Comparison of ENCODE assay signal across 8 cellular contexts in genomic region chr4:83454626-83455025, GRCh38. TPM values are rescaled to one million over a fixed set of nuclear protein-coding genes. Genes with fewer than 3 reads are reported as not detected.
DNase-seq lines count a peak whose midpoint lies in the region; ATAC-seq and TF ChIP-seq lines count a peak whose summit lies in the region.

No MANE protein-coding gene starts in this region.

- H3K27ac ChIP-seq in heart left ventricle = peak overlapping the region in 11 of 12 donors; percentile 91 to 99 (median 97)
- peak overlapping the region; percentile 9 for H3K27ac ChIP-seq in layer of hippocampus (ENCODE audit: low read depth, low read length)
- peak overlapping the region; percentile 89 to 99 for H3K27ac ChIP-seq in thoracic aorta

- no peaks in the 10 kb centered on the region for H3K9me3 ChIP-seq in heart left ventricle
- H3K9me3 ChIP-seq in thoracic aorta = no peaks in the 10 kb centered on the region

- intact Hi-C loops in heart left ventricle (cut with DNase I) (loop anchor here in 2 of 10 donors (1.0 to 10.0 kb wide), 3 partner anchors 31 to 420 kb away; partner anchors contain the start of genes ABRAXAS1 (in 1 of the 2), COPS4 (in 1 of the 2) and COQ2 (in 1 of the 2)), cardiac septum (cut with DNase I) (loop anchor here (2.0 to 10.0 kb wide), 3 partner anchors 30 to 550 kb away; partner anchors contain the start of genes ABRAXAS1, COQ2 and THAP9), head of caudate nucleus (cut with DNase I) (loop anchor here (10.0 kb wide), 1 partner anchor 170 kb away; the partner anchor contains the start of gene COQ2)

- ATAC-seq in heart left ventricle = no peak
- ATAC-seq in thoracic aorta (ENCODE audit: insufficient number of reproducible peaks, low FRiP score, low read depth) = no peak
- no peak for ATAC-seq in HG02623 (IDR thresholded peaks at IDR 0.05; ENCODE audit: unreplicated experiment)

- TF ChIP-seq POLR2A in heart left ventricle (IDR thresholded peaks at IDR 0.05) = no peak

- H3K4me3 ChIP-seq in heart left ventricle = peak overlapping the region; percentile 48 to 92 (median 81)
- peak overlapping the region; percentile 77 for H3K4me3 ChIP-seq in thoracic aorta

- DNase-seq in heart left ventricle (no peak), cardiac septum (ENCODE audit: low spot score) (no peak), astrocyte of the hippocampus (ENCODE audit: low read depth, low spot score) (peak; percentile 20), thoracic aorta (ENCODE audit: low spot score) (no peak), head of caudate nucleus (no peak), NCI-H2029 (lab: John Stamatoyannopoulos, UW) (no peak)

- peaks cover 0 to 29% (median 21%) of the 10 kb centered on the region in 12 donors for H3K4me1 ChIP-seq in heart left ventricle
- H3K4me1 ChIP-seq in thoracic aorta (ENCODE audit: control insufficient read depth in 1 of 2, low read depth in 2 of 2) = peaks cover 11 to 35% of the 10 kb centered on the region in 2 donors

- H3K27me3 ChIP-seq in heart left ventricle (no peaks in the 10 kb centered on the region), layer of hippocampus (ENCODE audit: control insufficient read depth, insufficient read depth, low read length) (no peaks in the 10 kb centered on the region), thoracic aorta (replicated peaks; ENCODE audit: insufficient read depth) (no peaks in the 10 kb centered on the region)

- TF ChIP-seq CTCF in heart left ventricle (IDR thresholded peaks at IDR 0.05) = no peak
- no peak for TF ChIP-seq CTCF in thoracic aorta (IDR thresholded peaks at IDR 0.05)

- H3K36me3 ChIP-seq in heart left ventricle (peaks cover 0 to 48% (median 44%) of the 10 kb centered on the region in 9 donors), thoracic aorta (no peaks in the 10 kb centered on the region)

- 18 to 33% (median 23%) methylated on average over 7 of the region's 7 CpGs for WGBS in heart left ventricle, 4 donors

RNA-seq across cellular contexts. Expression of gene HELQ, which starts 1.0 kb away (rescaled TPM):
- total RNA-seq in heart left ventricle (10 to 100 TPM; 12.2 to 15.8 (median 13.1) TPM), cardiac septum (11.1 TPM), thoracic aorta (10 to 100 TPM; 11.6 to 19.6 TPM)
- 1 to 10 TPM; 3.1 to 9.9 TPM for polyA plus RNA-seq in heart left ventricle

RNA-seq across cellular contexts. Expression of gene MRPS18C, which starts 1.2 kb away (rescaled TPM):
- total RNA-seq in heart left ventricle (10 to 100 TPM; 27.8 to 67.5 (median 51.7) TPM), cardiac septum (39.1 TPM), thoracic aorta (10 to 100 TPM in 1 of 2 donors, 1 to 10 TPM in 1; 7.6 to 17.3 TPM)
- 10 to 100 TPM; 56.0 to 78.0 TPM for polyA plus RNA-seq in heart left ventricle

RNA-seq across cellular contexts. Expression of gene ABRAXAS1, which starts 30.3 kb away (rescaled TPM):
- total RNA-seq in heart left ventricle (10 to 100 TPM in 1 of 9 donors, 1 to 10 TPM in 8; 3.4 to 10.2 (median 7.8) TPM), cardiac septum (6.4 TPM), thoracic aorta (10 to 100 TPM in 1 of 2 donors, 1 to 10 TPM in 1; 2.4 to 14.0 TPM)
- 1 to 10 TPM; 2.0 to 3.1 TPM for polyA plus RNA-seq in heart left ventricle

Comparison
In these comparisons a context has a peak if more than half of its experiments do, and no peak if none do; other contexts are left out.
1. H3K27ac ChIP-seq: peak in every context shown above with its lines; median percentile 97 in heart left ventricle; 94 in thoracic aorta; 9 in layer of hippocampus.